ENCODE assay signal across 12 cellular contexts in the genomic region with DNA sequence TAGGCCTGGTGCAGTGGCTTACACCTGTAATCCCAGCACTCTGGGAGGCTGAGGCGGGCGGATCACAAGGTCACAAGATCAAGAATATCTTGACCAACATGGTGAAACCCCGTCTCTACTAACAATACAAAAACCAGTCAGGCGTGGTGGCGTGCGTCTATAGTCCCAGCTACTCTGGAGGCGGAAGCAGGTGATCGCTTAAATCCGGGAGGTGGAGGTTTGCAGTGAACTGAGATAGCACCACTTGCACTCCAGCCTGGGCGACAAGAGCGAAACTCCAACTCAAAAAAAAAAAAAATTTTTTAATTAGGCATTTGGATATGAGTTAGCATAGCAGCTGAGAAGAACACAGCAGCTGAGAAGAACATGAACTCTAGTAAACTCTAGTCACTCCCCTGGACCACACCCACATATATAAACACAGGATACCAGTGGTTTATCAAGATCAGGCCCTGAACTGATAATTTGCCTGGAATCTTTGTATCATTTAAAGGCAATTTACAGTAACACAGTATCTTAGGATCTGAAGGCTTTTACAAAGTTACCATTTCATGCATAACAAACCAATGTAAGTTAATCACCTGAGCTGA. TPM values are rescaled to one million over a fixed set of nuclear protein-coding genes. Genes with fewer than 3 reads are reported as not detected.
DNase-seq lines count a peak whose midpoint lies in the region; ATAC-seq and TF ChIP-seq lines count a peak whose summit lies in the region.
"Had no signal": no experiment of that assay in that cellular context is flagged by ENCODE, and none has a peak within 500 bp of the region (broad histone marks: within the 10 kb centered on the region; RNA-seq: fewer than 3 reads in every experiment).

No MANE protein-coding gene starts in this region.

- H3K9me3 Mint-ChIP-seq in effector memory CD8-positive, alpha-beta T cell = no peaks in the 10 kb centered on the region

- no peaks in the 10 kb centered on the region for H3K9me3 ChIP-seq in transverse colon
- H3K9me3 ChIP-seq: left lung, thoracic aorta had no signal

- no peak for TF ChIP-seq CTCF in transverse colon (IDR thresholded peaks at IDR 0.05)

- H3K36me3 ChIP-seq in transverse colon = no peaks in the 10 kb centered on the region
- H3K36me3 ChIP-seq: left lung, thoracic aorta had no signal

- peaks cover 0 to 27% (median 19%) of the 10 kb centered on the region in 4 donors for H3K4me1 ChIP-seq in transverse colon

- no peak overlapping the region for H3K4me3 ChIP-seq in transverse colon
- H3K4me3 ChIP-seq: left lung, thoracic aorta had no signal

- no peaks in the 10 kb centered on the region for H3K27me3 Mint-ChIP-seq in effector memory CD8-positive, alpha-beta T cell

- in situ Hi-C loops in transverse colon (cut with MboI; ENCODE audit: low pct_ligation_motif_present in 1 of 4, low pct_unique_long_range_greater_than_20kb in 1 of 4, low sequenced_read_pairs in 3 of 4) = loop anchor here in 1 of 4 donors (25.0 kb wide), 2 partner anchors 170 to 470 kb away; no protein-coding TSS in a partner anchor

- DNase-seq in SIG-M5 treated with dmso at 0.1 percent for 504 hours (lab: John Stamatoyannopoulos, UW; ENCODE audit: unreplicated experiment) (peak; percentile 34), SIG-M5 (lab: John Stamatoyannopoulos, UW) (no peak), NCI-H510A (lab: John Stamatoyannopoulos, UW) (peak; percentile 93), transverse colon (peak; percentile 80)
- DNase-seq in effector memory CD8-positive, alpha-beta T cell = peak in 1 of 3 experiments; percentile 6
- DNase-seq in activated CD4-positive, alpha-beta T cell treated with anti-CD3 and anti-CD28 coated beads, Interleukin-2, amount 50 U/mL, for 48 hours = no peak
- DNase-seq: activated naive CD4-positive, alpha-beta T cell treated with anti-CD3 and anti-CD28 coated beads, Interleukin-2, amount 50 U/mL, for 16 hours; left lung; MM.1S had no signal

- intact Hi-C loops in transverse colon (cut with DNase I; ENCODE audit: low total_unique reads) = no loop called here

- H3K27me3 ChIP-seq in transverse colon = no peaks in the 10 kb centered on the region
- H3K27me3 ChIP-seq: left lung had no signal

- H3K27ac ChIP-seq in transverse colon = peak overlapping the region; percentile 73 to 79 (median 77)
- H3K27ac ChIP-seq: left lung, thoracic aorta had no signal

- H3K27ac Mint-ChIP-seq in effector memory CD8-positive, alpha-beta T cell = no peak overlapping the region

- WGBS in transverse colon (ENCODE audit: low coverage in 1 of 2), 2 donors = 55% methylated on average over 11 of the region's 11 CpGs; no CpG with 5 or more reads in 1 of the 2 donors

- H3K4me3 Mint-ChIP-seq in effector memory CD8-positive, alpha-beta T cell = no peak overlapping the region

- peak; percentile 30 for TF ChIP-seq POLR2A in transverse colon (IDR thresholded peaks at IDR 0.05)

- no peak for TF ChIP-seq EP300 in transverse colon (IDR thresholded peaks at IDR 0.05; ENCODE audit: low read depth)

- H3K4me1 Mint-ChIP-seq in effector memory CD8-positive, alpha-beta T cell (ENCODE audit: low read depth in 2 of 2) = peaks cover 9 to 11% of the 10 kb centered on the region in 2 donors

- peak; percentile 12 for ATAC-seq in effector memory CD8-positive, alpha-beta T cell (replicated peaks)
- ATAC-seq in HG02610 (IDR thresholded peaks at IDR 0.05; ENCODE audit: unreplicated experiment) = no peak
- no peak for ATAC-seq in GM19463 (IDR thresholded peaks at IDR 0.05; ENCODE audit: unreplicated experiment)
- ATAC-seq: left lung had no signal

- peaks cover 4% of the 10 kb centered on the region for H3K36me3 Mint-ChIP-seq in effector memory CD8-positive, alpha-beta T cell (ENCODE audit: insufficient read depth)

RNA-seq across cellular contexts. Expression of a gene that starts 4.6 kb away (rescaled TPM):
- 10 to 100 TPM in 3 of 4 donors, 1 to 10 TPM in 1; 3.8 to 62.6 (median 29.9) TPM for total RNA-seq in transverse colon

Comparison
In these comparisons a context has a peak if more than half of its experiments do, and no peak if none do; other contexts are left out.
1. DNase-seq: peak in SIG-M5 treated with dmso at 0.1 percent for 504 hours (single experiment), NCI-H510A (single experiment) and transverse colon (single experiment); none in SIG-M5 (single experiment) and activated CD4-positive, alpha-beta T cell treated with anti-CD3 and anti-CD28 coated beads, Interleukin-2, amount 50 U/mL, for 48 hours (0 of 2).